Comparison of ENCODE assay signal across 18 cellular contexts in genomic region chr12:89884365-89884915, GRCh38.
DNase-seq lines count a peak whose midpoint lies in the region; ATAC-seq and TF ChIP-seq lines count a peak whose summit lies in the region.
"Had no signal": no experiment of that assay in that cellular context is flagged by ENCODE, and none has a peak within 500 bp of the region (broad histone marks: within the 10 kb centered on the region; RNA-seq: fewer than 3 reads in every experiment).

No MANE protein-coding gene starts in this region.

- H3K9me3 Mint-ChIP-seq in neural progenitor cell = peaks cover 5% of the 10 kb centered on the region

- H3K4me3 ChIP-seq in choroid plexus epithelial cell (ENCODE audit: low read depth, low read length) (no peak overlapping the region), neural progenitor cell (peak overlapping the region; percentile 35)
- H3K4me3 ChIP-seq: GM12878, Peyer's patch, upper lobe of right lung had no signal

- no peaks in the 10 kb centered on the region for H3K27me3 ChIP-seq in neural progenitor cell
- H3K27me3 ChIP-seq: Peyer's patch, upper lobe of right lung had no signal

- H3K27ac Mint-ChIP-seq in neural progenitor cell = peak overlapping the region; percentile 96

- TF ChIP-seq CTCF in choroid plexus epithelial cell (conservative IDR thresholded peaks at IDR 0.05; ENCODE audit: low read depth, low read length) (no peak), neural progenitor cell (IDR thresholded peaks at IDR 0.05) (no peak)

- no peaks in the 10 kb centered on the region for H3K36me3 ChIP-seq in neural progenitor cell
- H3K36me3 ChIP-seq: Peyer's patch, upper lobe of right lung had no signal

- H3K27me3 Mint-ChIP-seq in neural progenitor cell (ENCODE audit: insufficient read depth, low read depth) = no peaks in the 10 kb centered on the region

- intact Hi-C loops in left cardiac atrium (cut with DNase I) = no loop called here

- peaks cover 4% of the 10 kb centered on the region for H3K36me3 Mint-ChIP-seq in neural progenitor cell

- H3K4me1 Mint-ChIP-seq in neural progenitor cell = peaks cover 76% of the 10 kb centered on the region

- H3K4me2 ChIP-seq in neural progenitor cell = peak overlapping the region; percentile 75

- peak overlapping the region; percentile 96 for H3K27ac ChIP-seq in neural progenitor cell
- H3K27ac ChIP-seq: parathyroid adenoma, Peyer's patch, upper lobe of right lung had no signal

- peaks cover 44% of the 10 kb centered on the region for H3F3A ChIP-seq in neural progenitor cell (ENCODE audit: low read depth)

- H3K9ac ChIP-seq in neural progenitor cell = peak overlapping the region; percentile 0
- H3K9ac ChIP-seq: parathyroid adenoma had no signal

- no peaks in the 10 kb centered on the region for H3K79me2 ChIP-seq in neural progenitor cell (ENCODE audit: low read depth)
- H3K79me2 ChIP-seq: parathyroid adenoma had no signal

- peak; percentile 62 for DNase-seq in NCI-H1092 treated with DMSO at 0.1 percent for 48 hours (lab: John Stamatoyannopoulos, UW)
- DNase-seq in NCI-H1092 (lab: John Stamatoyannopoulos, UW) = no peak
- peak; percentile 22 for DNase-seq in NCI-H2171 (lab: John Stamatoyannopoulos, UW)
- peak; percentile 13 for DNase-seq in choroid plexus epithelial cell (ENCODE audit: low read depth)
- DNase-seq in neural progenitor cell (ENCODE audit: low spot score) = peak; percentile 55
- no peak for DNase-seq in stimulated activated naive CD4-positive, alpha-beta T cell (lab: John Stamatoyannopoulos, UW)
- DNase-seq in epidermal melanocyte (ENCODE audit: insufficient read length, low spot score) = no peak
- no peak for DNase-seq in left cardiac atrium
- DNase-seq: activated effector memory CD4-positive, alpha-beta T cell treated with Interleukin-2 at 50 U/mL for 16 hours; amygdala; erythroblast; NCI-H1048; Peyer's patch; stimulated activated naive CD8-positive, alpha-beta T cell treated with anti-CD3 and anti-CD28 coated beads, Interleukin-15, Interleukin-2, amounts not matched to agents 100 U/mL and 50 U/mL, for 24 hours; upper lobe of right lung had no signal

- H3K9me3 ChIP-seq in neural progenitor cell (ENCODE audit: low read depth) = no peaks in the 10 kb centered on the region
- H3K9me3 ChIP-seq: Peyer's patch, upper lobe of right lung had no signal

- H3K4me1 ChIP-seq in neural progenitor cell = peaks cover 64% of the 10 kb centered on the region
- H3K4me1 ChIP-seq: parathyroid adenoma, upper lobe of right lung had no signal

- no peak overlapping the region for H2AFZ ChIP-seq in neural progenitor cell (replicated peaks)
- H2AFZ ChIP-seq: parathyroid adenoma had no signal

- peak overlapping the region; percentile 52 for H3K4me3 Mint-ChIP-seq in neural progenitor cell

- no peaks in the 10 kb centered on the region for H4K20me1 ChIP-seq in neural progenitor cell (ENCODE audit: low read depth)

- no peak for ATAC-seq in left cardiac atrium
- ATAC-seq: GM12878; HCT116; stimulated activated naive CD8-positive, alpha-beta T cell treated with anti-CD3 and anti-CD28 coated beads, Interleukin-15, Interleukin-2, amounts not matched to agents 100 U/mL and 50 U/mL, for 24 hours; upper lobe of right lung had no signal

Comparison
In these comparisons a context has a peak if more than half of its experiments do, and no peak if none do; other contexts are left out.
1. DNase-seq: peak in NCI-H1092 treated with DMSO at 0.1 percent for 48 hours (single experiment), NCI-H2171 (single experiment), choroid plexus epithelial cell (single experiment) and neural progenitor cell (single experiment); none in NCI-H1092 (single experiment), stimulated activated naive CD4-positive, alpha-beta T cell (0 of 6), epidermal melanocyte (single experiment) and left cardiac atrium (single experiment).